Comparison of ENCODE assay signal across 8 cellular contexts in the genomic region with DNA sequence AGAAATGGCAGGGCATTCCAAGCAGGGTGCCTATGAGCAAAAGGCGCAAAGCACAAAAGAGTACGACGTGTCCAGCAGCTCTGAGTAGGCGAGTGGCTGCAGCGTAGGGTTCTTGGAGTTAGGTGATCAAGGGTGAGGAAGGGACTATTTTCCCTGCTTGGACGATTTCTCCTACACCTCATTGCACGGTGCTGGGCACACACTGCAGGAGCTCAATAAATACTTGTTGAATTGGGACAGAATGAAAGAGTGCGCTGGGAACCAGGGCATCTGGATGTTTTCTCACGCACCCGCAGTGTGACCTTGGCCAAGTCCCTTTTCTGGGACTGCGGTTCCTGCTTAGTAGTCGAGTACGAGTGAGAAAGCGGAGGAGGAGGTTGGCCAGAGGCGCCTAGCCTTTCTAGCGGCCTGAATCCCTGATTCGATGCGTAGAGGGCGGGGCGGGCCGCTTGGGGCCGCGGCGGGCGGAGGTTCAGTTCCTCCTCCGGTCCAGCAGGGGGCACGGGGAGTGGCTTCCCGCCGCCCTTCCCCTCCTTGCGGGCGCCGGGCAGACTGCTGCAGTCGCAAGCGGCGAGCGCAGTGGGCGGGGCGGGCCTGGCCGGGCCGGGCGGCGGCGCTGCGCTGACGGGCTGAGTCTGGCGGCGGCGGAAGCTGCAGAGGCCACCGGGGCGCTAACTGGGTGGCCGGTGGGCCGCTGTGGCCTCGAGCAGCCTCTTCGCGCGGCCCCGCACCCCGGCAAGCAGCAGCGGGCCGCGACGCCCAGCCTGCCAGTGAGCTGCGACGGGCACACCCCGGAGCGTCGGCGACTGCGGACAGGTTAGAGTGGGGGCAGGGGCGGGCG. TPM values are rescaled to one million over a fixed set of nuclear protein-coding genes. Genes with fewer than 3 reads are reported as not detected.
DNase-seq lines count a peak whose midpoint lies in the region; TF ChIP-seq lines count a peak whose summit lies in the region.

FAM199X (plus strand) TSS at position 560 of the 841 bp plus-strand sequence. CDS start 333 bp downstream, outside the sequence.

- peak within 1 kb of the TSS; percentile 83 for H3K4me2 ChIP-seq in neural progenitor cell

- H3K27me3 ChIP-seq in HAP-1 (ENCODE audit: low read depth) (no peaks in the 10 kb centered on the region), MG63 (no peaks in the 10 kb centered on the region), neural progenitor cell (no peaks in the 10 kb centered on the region), stomach smooth muscle (ENCODE audit: control insufficient read depth in 1 of 2, insufficient read depth in 2 of 2, low read length in 2 of 2) (no peaks in the 10 kb centered on the region)

- peaks cover 2% of the 10 kb centered on the region for H3K36me3 Mint-ChIP-seq in neural progenitor cell

- H3K4me3 ChIP-seq in HAP-1, result peak within 1 kb of the TSS; percentile 84
- H3K4me3 ChIP-seq in MG63, result peak within 1 kb of the TSS; percentile 67
- peak within 1 kb of the TSS; percentile 86 for H3K4me3 ChIP-seq in fibroblast of villous mesenchyme (ENCODE audit: low read depth, low read length)
- H3K4me3 ChIP-seq in neural progenitor cell, result peak within 1 kb of the TSS; percentile 77
- peak within 1 kb of the TSS; percentile 74 to 78 for H3K4me3 ChIP-seq in stomach smooth muscle (ENCODE audit: low read length in 2 of 2)

- in situ Hi-C loops in HAP-1 (cut with MboI; ENCODE audit: low sequenced_read_pairs), result no loop called here

- no peak within 1 kb of the TSS for H3K27ac ChIP-seq in neural progenitor cell
- peak within 1 kb of the TSS; percentile 63 for H3K27ac ChIP-seq in stomach smooth muscle (ENCODE audit: low read length)

- H3K9ac ChIP-seq in neural progenitor cell (no peak within 1 kb of the TSS), stomach smooth muscle (ENCODE audit: low read length in 2 of 2) (peak within 1 kb of the TSS; percentile 63 to 73)

- H3K27me3 Mint-ChIP-seq in neural progenitor cell (ENCODE audit: insufficient read depth, low read depth), result peaks cover 5% of the 10 kb centered on the region

- no peaks in the 10 kb centered on the region for H3K9me3 Mint-ChIP-seq in neural progenitor cell

- peaks cover 27% of the 10 kb centered on the region for H3K79me2 ChIP-seq in neural progenitor cell (ENCODE audit: low read depth)

- H3K4me1 ChIP-seq in HAP-1 (peaks cover 3% of the 10 kb centered on the region; the same call in 1 of the 2 replicates), neural progenitor cell (no peaks in the 10 kb centered on the region), stomach smooth muscle (ENCODE audit: control insufficient read depth, insufficient read depth, low read length) (peaks cover 2% of the 10 kb centered on the region)

- DNase-seq in GF-D8 (lab: John Stamatoyannopoulos, UW), result peak; percentile 75
- DNase-seq in HAP-1 (ENCODE audit: low spot score in 2 of 2), result peak; percentile 88 to 95
- peak; percentile 88 for DNase-seq in MG63
- peak; percentile 74 for DNase-seq in SHP77 treated with DMSO at 0.1 percent for 48 hours (lab: John Stamatoyannopoulos, UW)
- peak; percentile 75 for DNase-seq in activated gamma-delta T cell (lab: John Stamatoyannopoulos, UW)
- peak; percentile 88 for DNase-seq in fibroblast of villous mesenchyme (ENCODE audit: low read depth)
- peak; percentile 95 for DNase-seq in neural progenitor cell (ENCODE audit: low spot score)

- H3K4me3 Mint-ChIP-seq in neural progenitor cell, result peak within 1 kb of the TSS; percentile 93

- peaks cover 28% of the 10 kb centered on the region for H3K4me1 Mint-ChIP-seq in neural progenitor cell

- TF ChIP-seq CTCF in fibroblast of villous mesenchyme (IDR thresholded peaks at IDR 0.05; ENCODE audit: insufficient read depth, low read depth, low read length) (peak; percentile 65), neural progenitor cell (IDR thresholded peaks at IDR 0.05) (peak; percentile 57)

- H3K9me3 ChIP-seq in HAP-1 (no peaks in the 10 kb centered on the region), MG63 (no peaks in the 10 kb centered on the region), neural progenitor cell (ENCODE audit: low read depth) (no peaks in the 10 kb centered on the region), stomach smooth muscle (ENCODE audit: control insufficient read depth in 2 of 2, low read length in 2 of 2) (no peaks in the 10 kb centered on the region)

- peak within 1 kb of the TSS; percentile 86 for H3K27ac Mint-ChIP-seq in neural progenitor cell

- peaks cover 8% of the 10 kb centered on the region for H3F3A ChIP-seq in neural progenitor cell (ENCODE audit: low read depth)

- H4K20me1 ChIP-seq in neural progenitor cell (ENCODE audit: low read depth), result peaks cover 9% of the 10 kb centered on the region

- peak within 1 kb of the TSS; percentile 81 for H2AFZ ChIP-seq in neural progenitor cell (replicated peaks)

- peaks cover 2% of the 10 kb centered on the region; the same call in 1 of the 2 replicates for H3K36me3 ChIP-seq in HAP-1 (replicated peaks)
- H3K36me3 ChIP-seq in MG63, result 0 out of 2 replicates have a peak, but pooled peaks cover 4% of the 10 kb centered on the region
- H3K36me3 ChIP-seq in neural progenitor cell, result no peaks in the 10 kb centered on the region
- no peaks in the 10 kb centered on the region for H3K36me3 ChIP-seq in stomach smooth muscle (ENCODE audit: control insufficient read depth in 2 of 2, insufficient read depth in 2 of 2, low read length in 2 of 2)

RNA-seq across cellular contexts. Expression of gene FAM199X, which starts in this region (rescaled TPM):
- total RNA-seq in MG63 (2014; rRNA removed; shearing (Covaris generic); ENCODE audit: low replicate concordance), result 12.7 and 13.3 TPM in 2 replicates
- total RNA-seq in fibroblast of villous mesenchyme (25.1 and 35.8 TPM in 2 replicates), neural progenitor cell (ENCODE audit: low replicate concordance) (17.9 and 28.8 TPM in 2 replicates)
